11 cellular contexts compared by ENCODE assay signal in the genomic region with DNA sequence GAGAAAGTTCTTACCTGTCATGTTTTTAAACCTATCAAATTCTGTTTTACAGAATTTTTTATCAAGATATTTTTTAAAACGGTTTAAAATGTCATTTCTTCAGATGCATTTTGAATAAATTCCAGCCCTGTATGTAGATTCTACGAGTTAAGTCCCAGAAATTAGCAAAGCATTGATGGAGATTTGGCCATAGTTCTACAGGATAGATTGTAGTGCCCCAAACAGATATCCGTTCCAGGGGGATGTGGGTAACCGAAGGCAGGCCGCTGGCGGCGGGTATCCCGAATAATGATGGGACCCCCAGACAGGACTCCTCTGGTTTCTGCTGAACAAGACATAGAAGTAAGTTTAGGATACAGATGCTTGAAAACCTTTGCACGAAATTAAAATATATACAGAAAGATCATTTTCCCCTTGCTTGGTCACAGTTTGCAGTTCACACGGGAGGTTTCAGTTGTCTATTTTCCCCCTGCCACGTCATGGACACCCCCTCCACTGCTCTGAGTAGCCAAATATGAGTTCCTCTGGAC. TPM values are rescaled to one million over a fixed set of nuclear protein-coding genes. Genes with fewer than 3 reads are reported as not detected.
A peak's percentile ranks its signal among the peaks of the same experiment; 100 is the strongest.
DNase-seq lines count a peak whose midpoint lies in the region; ATAC-seq and TF ChIP-seq lines count a peak whose summit lies in the region.
"Had no signal": no experiment of that assay in that cellular context is flagged by ENCODE, and none has a peak within 500 bp of the region (broad histone marks: within the 10 kb centered on the region; RNA-seq: fewer than 3 reads in every experiment).

No MANE protein-coding gene starts in this region.

- H3K9me3 ChIP-seq in heart right ventricle (no peaks in the 10 kb centered on the region), mucosa of rectum (ENCODE audit: control insufficient read depth in 2 of 2, low read length in 2 of 2) (no peaks in the 10 kb centered on the region)

- no peak for TF ChIP-seq CTCF in heart right ventricle (IDR thresholded peaks at IDR 0.05)
- TF ChIP-seq CTCF in chondrocyte (IDR thresholded peaks at IDR 0.05): no peak

- peaks cover 28% of the 10 kb centered on the region for H3K4me1 Mint-ChIP-seq in chondrocyte (ENCODE audit: low read depth)
- peaks cover 7% of the 10 kb centered on the region for H3K4me1 Mint-ChIP-seq in activated CD4-positive, alpha-beta memory T cell treated with anti-CD3 and anti-CD28 coated beads for 36 hours (ENCODE audit: low read depth)

- H3K9me3 Mint-ChIP-seq in chondrocyte (ENCODE audit: low read depth): no peaks in the 10 kb centered on the region
- H3K9me3 Mint-ChIP-seq in activated CD4-positive, alpha-beta memory T cell treated with anti-CD3 and anti-CD28 coated beads for 36 hours: peaks cover 4% of the 10 kb centered on the region

- ATAC-seq in heart right ventricle: no peak

- H3K4me1 ChIP-seq in heart right ventricle (peaks cover 8 to 36% (median 30%) of the 10 kb centered on the region in 9 donors), mucosa of rectum (ENCODE audit: control insufficient read depth in 2 of 2, insufficient read depth in 2 of 2, low read length in 2 of 2) (peaks cover 10 to 20% of the 10 kb centered on the region in 2 donors), urinary bladder (ENCODE audit: insufficient read depth) (no peaks in the 10 kb centered on the region)

- peaks cover 78% of the 10 kb centered on the region for H3K27me3 Mint-ChIP-seq in chondrocyte (ENCODE audit: low read depth)
- peaks cover 25% of the 10 kb centered on the region for H3K27me3 Mint-ChIP-seq in activated CD4-positive, alpha-beta memory T cell treated with anti-CD3 and anti-CD28 coated beads for 36 hours

- H3K36me3 ChIP-seq in heart right ventricle (no peaks in the 10 kb centered on the region), mucosa of rectum (ENCODE audit: control insufficient read depth in 2 of 2, insufficient read depth in 2 of 2, low read length in 2 of 2) (no peaks in the 10 kb centered on the region), urinary bladder (ENCODE audit: insufficient read depth) (no peaks in the 10 kb centered on the region)

- peaks cover 0 to 91% (median 78%) of the 10 kb centered on the region in 7 donors for H3K27me3 ChIP-seq in heart right ventricle
- peaks cover 23 to 39% of the 10 kb centered on the region in 2 donors for H3K27me3 ChIP-seq in mucosa of rectum (ENCODE audit: control insufficient read depth in 2 of 2, insufficient read depth in 2 of 2, low read length in 2 of 2)

- H3K4me3 ChIP-seq in heart right ventricle: peak overlapping the region in 8 of 10 donors; percentile 33 to 56 (median 48)
- peak overlapping the region; percentile 62 to 64 for H3K4me3 ChIP-seq in mucosa of rectum (ENCODE audit: low read length in 2 of 2)
- H3K4me3 ChIP-seq in urinary bladder (ENCODE audit: low read depth, low read length): peak overlapping the region; percentile 30

- H3K27ac Mint-ChIP-seq in chondrocyte (ENCODE audit: unreplicated experiment): no peak overlapping the region
- H3K27ac Mint-ChIP-seq in activated CD4-positive, alpha-beta memory T cell treated with anti-CD3 and anti-CD28 coated beads for 36 hours: no peak overlapping the region

- no peak for DNase-seq in heart right ventricle
- no peak for DNase-seq in cardiac septum (ENCODE audit: low spot score)
- no peak for DNase-seq in chondrocyte (ENCODE audit: low spot score)
- DNase-seq in NCI-H446 (lab: John Stamatoyannopoulos, UW): no peak
- no peak for DNase-seq in activated CD4-positive, alpha-beta memory T cell treated with anti-CD3 and anti-CD28 coated beads for 36 hours
- no peak for DNase-seq in SHP77 treated with DMSO at 0.1 percent for 48 hours (lab: John Stamatoyannopoulos, UW)
- DNase-seq: MV-4-11 had no signal

- H3K9ac ChIP-seq in mucosa of rectum (ENCODE audit: low read depth in 1 of 2, low read length in 2 of 2): no peak overlapping the region

- H3K36me3 Mint-ChIP-seq in chondrocyte (ENCODE audit: low read depth): no peaks in the 10 kb centered on the region
- H3K36me3 Mint-ChIP-seq in activated CD4-positive, alpha-beta memory T cell treated with anti-CD3 and anti-CD28 coated beads for 36 hours: peaks cover 2% of the 10 kb centered on the region

- CTCF ChIA-PET in activated CD4-positive, alpha-beta memory T cell treated with anti-CD3 and anti-CD28 coated beads for 36 hours (lab: Charles Lee): no interaction called here

- POLR2A ChIA-PET in activated CD4-positive, alpha-beta memory T cell treated with anti-CD3 and anti-CD28 coated beads for 36 hours (lab: Charles Lee): no interaction called here

- 1 to 2% methylated on average over 11 of the region's 11 CpGs for WGBS in heart right ventricle, 2 donors
- 2% methylated on average over 11 of the region's 11 CpGs for WGBS in urinary bladder

- H3K27ac ChIP-seq in heart right ventricle (no peak overlapping the region), mucosa of rectum (ENCODE audit: low read depth in 2 of 2, low read length in 2 of 2) (no peak overlapping the region), urinary bladder (ENCODE audit: low read depth) (no peak overlapping the region)
- H3K27ac ChIP-seq: C4-2B had no signal

- H3K4me3 Mint-ChIP-seq in chondrocyte (ENCODE audit: unreplicated experiment): peak overlapping the region; percentile 67
- H3K4me3 Mint-ChIP-seq in activated CD4-positive, alpha-beta memory T cell treated with anti-CD3 and anti-CD28 coated beads for 36 hours: no peak overlapping the region

- intact Hi-C loops in heart right ventricle (cut with DNase I): no loop called here
- intact Hi-C loops in cardiac septum (cut with DNase I): no loop called here
- intact Hi-C loops in activated CD4-positive, alpha-beta memory T cell treated with anti-CD3 and anti-CD28 coated beads for 36 hours (cut with micrococcal nuclease): no loop called here

RNA-seq across cellular contexts. Expression of a gene that starts 0.8 kb away (rescaled TPM):
- total RNA-seq in heart right ventricle (under 1 TPM in 5 of 10 donors, not detected in 5; 0.38 to 0.73 (median 0.41) TPM), cardiac septum (0.67 TPM), chondrocyte (not detected in 3 replicates), urinary bladder (1.3 TPM)
- polyA plus RNA-seq in heart right ventricle (under 1 TPM in 1 of 2 donors, not detected in 1; 0.03 TPM), urinary bladder (1.3 TPM)
- not detected for total RNA-seq in activated CD4-positive, alpha-beta memory T cell treated with anti-CD3 and anti-CD28 coated beads for 36 hours
- total RNA-seq: myocyte had no signal
